Comparison of ENCODE assay signal across 8 cellular contexts in the genomic region with DNA sequence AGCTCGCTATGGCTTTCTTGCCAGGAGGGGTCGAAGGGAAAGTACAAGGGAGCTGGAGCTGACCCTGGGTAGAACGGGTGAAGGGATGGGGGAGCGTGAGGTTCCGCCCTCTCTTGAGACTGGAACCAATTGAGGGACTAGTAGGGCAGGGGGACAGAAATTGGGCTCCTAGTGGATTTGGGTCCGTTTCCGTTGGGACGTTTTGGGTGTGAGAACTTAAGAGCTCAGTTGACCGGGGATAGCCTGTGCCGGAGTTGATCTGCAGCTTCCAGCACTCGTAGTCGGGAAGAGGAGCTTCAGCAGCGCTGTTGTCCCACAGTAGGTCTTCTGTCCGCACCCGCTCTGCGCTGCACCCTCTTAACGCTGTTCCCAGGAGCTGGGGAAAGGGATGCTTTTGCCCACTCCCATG. TPM values are rescaled to one million over a fixed set of nuclear protein-coding genes. Genes with fewer than 3 reads are reported as not detected.
DNase-seq lines count a peak whose midpoint lies in the region; ATAC-seq, FAIRE-seq and TF ChIP-seq lines count a peak whose summit lies in the region.

No MANE protein-coding gene starts in this region.

- H3K9me3 Mint-ChIP-seq in activated naive CD4-positive, alpha-beta T cell treated with anti-CD3 and anti-CD28 coated beads, Interleukin-2, amount 50 U/mL, for 72 hours: no peaks in the 10 kb centered on the region

- peaks cover 26% of the 10 kb centered on the region for H3K4me1 ChIP-seq in ACC112 (ENCODE audit: control insufficient read depth, insufficient read depth, low read length, unreplicated experiment)
- peaks cover 0 to 13% (median 11%) of the 10 kb centered on the region in 3 donors for H3K4me1 ChIP-seq in pancreas

- H3K36me3 ChIP-seq in ACC112 (ENCODE audit: insufficient read depth, low read length): peaks cover 22% of the 10 kb centered on the region
- H3K36me3 ChIP-seq in pancreas: peaks cover 0 to 7% (median 0%) of the 10 kb centered on the region in 3 donors

- H3K27ac ChIP-seq in ACC112 (ENCODE audit: low read depth, low read length) (peak overlapping the region; percentile 70), pancreas (peak overlapping the region in 2 of 4 donors; percentile 26 to 38)

- H3K4me3 ChIP-seq in ACC112 (ENCODE audit: low read depth, low read length): peak overlapping the region; percentile 99
- H3K4me3 ChIP-seq in pancreas: peak overlapping the region; percentile 56 to 90 (median 70)

- H3K9me3 ChIP-seq in pancreas: no peaks in the 10 kb centered on the region

- peak overlapping the region; percentile 97 for H2AFZ ChIP-seq in ACC112 (ENCODE audit: low read length, unreplicated experiment)

- peak overlapping the region; percentile 90 to 98 for H3K27ac Mint-ChIP-seq in activated naive CD4-positive, alpha-beta T cell treated with anti-CD3 and anti-CD28 coated beads, Interleukin-2, amount 50 U/mL, for 72 hours

- H3K27me3 ChIP-seq in ACC112 (ENCODE audit: insufficient read depth, low read length) (no peaks in the 10 kb centered on the region), pancreas (no peaks in the 10 kb centered on the region)

- peaks cover 49% of the 10 kb centered on the region for H3K79me2 ChIP-seq in ACC112 (ENCODE audit: control insufficient read depth, insufficient read depth, low read length, unreplicated experiment)

- in situ Hi-C loops in GM13976 (cut with MboI; ENCODE audit: low sequenced_read_pairs, unreplicated experiment): no loop called here

- TF ChIP-seq CTCF in GM13976 (IDR thresholded peaks at IDR 0.05; ENCODE audit: borderline replicate concordance, control extremely low read depth, extremely low read depth, insufficient read depth, missing control alignments): no peak
- no peak for TF ChIP-seq CTCF in pancreas (IDR thresholded peaks at IDR 0.05)

- peak; percentile 65 for DNase-seq in GM13976 (ENCODE audit: low spot score)
- DNase-seq in M059J (ENCODE audit: low read depth): peak; percentile 55
- DNase-seq in activated naive CD4-positive, alpha-beta T cell treated with anti-CD3 and anti-CD28 coated beads, Interleukin-2, amount 50 U/mL, for 72 hours (ENCODE audit: low spot score in 2 of 2): peak in 1 of 2 donors; percentile 26
- DNase-seq in cardiac septum (ENCODE audit: low spot score): peak; percentile 74
- no peak for DNase-seq in pancreas

- FAIRE-seq in pancreas (lab: Jason Lieb, UNC): no peak

- intact Hi-C loops in cardiac septum (cut with DNase I) (no loop called here), pancreas (cut with DNase I) (no loop called here)

- 0% methylated on average over 17 of the region's 17 CpGs for WGBS in pancreas, 2 donors

- H3K36me3 Mint-ChIP-seq in activated naive CD4-positive, alpha-beta T cell treated with anti-CD3 and anti-CD28 coated beads, Interleukin-2, amount 50 U/mL, for 72 hours: peaks cover 34 to 40% of the 10 kb centered on the region in 2 donors

- ATAC-seq in activated naive CD4-positive, alpha-beta T cell treated with anti-CD3 and anti-CD28 coated beads, Interleukin-2, amount 50 U/mL, for 72 hours: peak; percentile 30 to 32
- peak; percentile 14 to 49 (median 35) for ATAC-seq in pancreas
- no peak for ATAC-seq in HG03521 (IDR thresholded peaks at IDR 0.05; ENCODE audit: unreplicated experiment)
- no peak for ATAC-seq in HG03108 (IDR thresholded peaks at IDR 0.05; ENCODE audit: unreplicated experiment)

RNA-seq across cellular contexts. Expression of a gene that starts 0.5 kb away (rescaled TPM):
- total RNA-seq in M059J (2014; rRNA removed; shearing (Covaris generic)): 14.3 and 29.9 TPM in 2 replicates
- total RNA-seq in activated naive CD4-positive, alpha-beta T cell treated with anti-CD3 and anti-CD28 coated beads, Interleukin-2, amount 50 U/mL, for 72 hours: 100 to 1,000 TPM in 1 of 2 donors, 10 to 100 TPM in 1; 73.3 to 147 TPM
- total RNA-seq in cardiac septum (12.0 TPM), pancreas (10 to 100 TPM in 2 of 6 donors, 1 to 10 TPM in 4; 5.8 to 17.9 (median 8.5) TPM)
- polyA plus RNA-seq in pancreas: 10 to 100 TPM; 30.8 to 46.1 TPM

RNA-seq across cellular contexts. Expression of a gene that starts 0.7 kb away (rescaled TPM):
- total RNA-seq in M059J (2014; rRNA removed; shearing (Covaris generic)): 58.1 and 61.8 TPM in 2 replicates
- total RNA-seq in activated naive CD4-positive, alpha-beta T cell treated with anti-CD3 and anti-CD28 coated beads, Interleukin-2, amount 50 U/mL, for 72 hours: 100 to 1,000 TPM; 190 to 195 TPM
- total RNA-seq in cardiac septum: 114 TPM
- total RNA-seq in pancreas: 10 to 100 TPM; 27.3 to 67.1 (median 39.2) TPM
- polyA plus RNA-seq in pancreas: 10 to 100 TPM; 56.0 to 66.0 TPM

RNA-seq across cellular contexts. Expression of a gene that starts 2.8 kb away (rescaled TPM):
- total RNA-seq in M059J (2014; rRNA removed; shearing (Covaris generic)): not detected in 2 replicates
- 10 to 100 TPM in 1 of 2 donors, 1 to 10 TPM in 1; 5.4 to 10.9 TPM for total RNA-seq in activated naive CD4-positive, alpha-beta T cell treated with anti-CD3 and anti-CD28 coated beads, Interleukin-2, amount 50 U/mL, for 72 hours
- total RNA-seq in cardiac septum (0.43 TPM), pancreas (1 to 10 TPM in 3 of 6 donors, under 1 TPM in 3; 0.51 to 1.6 (median 0.98) TPM)
- polyA plus RNA-seq in pancreas: 1 to 10 TPM; 4.7 to 8.1 TPM

RNA-seq across cellular contexts. Expression of a gene that starts 16.4 kb away (rescaled TPM):
- total RNA-seq in M059J (2014; rRNA removed; shearing (Covaris generic)): 0.86 and 7.8 TPM in 2 replicates
- 1 to 10 TPM; 4.8 to 5.3 TPM for total RNA-seq in activated naive CD4-positive, alpha-beta T cell treated with anti-CD3 and anti-CD28 coated beads, Interleukin-2, amount 50 U/mL, for 72 hours
- total RNA-seq in cardiac septum (1.00 TPM), pancreas (1 to 10 TPM; 1.2 to 2.8 (median 2.0) TPM)
- 1 to 10 TPM; 1.6 to 3.0 TPM for polyA plus RNA-seq in pancreas

RNA-seq across cellular contexts. Expression of a gene that starts 43.9 kb away (rescaled TPM):
- total RNA-seq in M059J (2014; rRNA removed; shearing (Covaris generic)): 15.6 and 31.3 TPM in 2 replicates
- total RNA-seq in activated naive CD4-positive, alpha-beta T cell treated with anti-CD3 and anti-CD28 coated beads, Interleukin-2, amount 50 U/mL, for 72 hours: 100 to 1,000 TPM; 182 to 212 TPM
- 14.2 TPM for total RNA-seq in cardiac septum
- total RNA-seq in pancreas: 100 to 1,000 TPM in 1 of 6 donors, 10 to 100 TPM in 5; 35.9 to 101 (median 43.1) TPM
- 100 to 1,000 TPM; 117 to 143 TPM for polyA plus RNA-seq in pancreas

Comparison
In these comparisons a context has a peak if more than half of its experiments do, and no peak if none do; other contexts are left out.
1. DNase-seq: peak in GM13976 (single experiment), M059J (single experiment) and cardiac septum (single experiment); none in pancreas (0 of 6).
2. ATAC-seq: peak in activated naive CD4-positive, alpha-beta T cell treated with anti-CD3 and anti-CD28 coated beads, Interleukin-2, amount 50 U/mL, for 72 hours (2 of 2) and pancreas (4 of 4); none in HG03521 (single experiment) and HG03108 (single experiment).